ENCODE assay signal across 24 cellular contexts in genomic region chr9:132755096-132755495, GRCh38.
DNase-seq lines count a peak whose midpoint lies in the region; FAIRE-seq and TF ChIP-seq lines count a peak whose summit lies in the region.
"Had no signal": no experiment of that assay in that cellular context is flagged by ENCODE, and none has a peak within 500 bp of the region (broad histone marks: within the 10 kb centered on the region; RNA-seq: fewer than 3 reads in every experiment).

No MANE protein-coding gene starts in this region.

- in situ Hi-C loops in G401 (cut with HindIII; ENCODE audit: low sequenced_read_pairs) = no loop called here

- no peak for TF ChIP-seq POLR2A in thyroid gland (IDR thresholded peaks at IDR 0.05)
- TF ChIP-seq POLR2A in uterus (IDR thresholded peaks at IDR 0.05) = no peak

- H4K20me1 ChIP-seq in BLaER1 = no peaks in the 10 kb centered on the region

- H3K4me1 ChIP-seq in BLaER1 = peaks cover 32% of the 10 kb centered on the region
- no peaks in the 10 kb centered on the region for H3K4me1 ChIP-seq in kidney (ENCODE audit: control insufficient read depth in 1 of 2, insufficient read depth in 1 of 2, low read depth in 1 of 2, low read length in 2 of 2)
- H3K4me1 ChIP-seq in thyroid gland = peaks cover 29 to 32% of the 10 kb centered on the region in 2 donors
- H3K4me1 ChIP-seq in uterus = no peaks in the 10 kb centered on the region

- H3K36me3 ChIP-seq in BLaER1 (no peaks in the 10 kb centered on the region), kidney (ENCODE audit: control insufficient read depth in 1 of 2, insufficient read depth in 2 of 2, low read length in 2 of 2) (no peaks in the 10 kb centered on the region), thyroid gland (no peaks in the 10 kb centered on the region), uterus (no peaks in the 10 kb centered on the region)

- H3K27ac ChIP-seq in BLaER1 = no peak overlapping the region
- H3K27ac ChIP-seq in kidney (ENCODE audit: low read depth in 2 of 2, low read length in 2 of 2) = no peak overlapping the region
- peak overlapping the region in 2 of 3 donors; percentile 66 to 71 for H3K27ac ChIP-seq in thyroid gland
- H3K27ac ChIP-seq in coronary artery = no peak overlapping the region
- H3K27ac ChIP-seq in uterus = no peak overlapping the region
- H3K27ac ChIP-seq: C4-2B, HL-60, RWPE1 had no signal

- 46 to 78% methylated on average over 7 to 9 of the region's 9 CpGs for WGBS in thyroid gland, 2 donors

- peak; percentile 74 for DNase-seq in G401 (ENCODE audit: low spot score)
- DNase-seq in kidney = peak; percentile 49
- DNase-seq in thyroid gland = peak; percentile 31 to 59
- DNase-seq in coronary artery (ENCODE audit: low spot score) = no peak
- DNase-seq in uterus = no peak
- no peak for DNase-seq in NK-92 treated with Interleukin-12 subunit alpha and Interleukin-12 subunit beta, amount 100 ng/mL, for 24 hours (lab: John Stamatoyannopoulos, UW)
- DNase-seq: ACHN; CD8-positive, alpha-beta memory T cell; DMS53; GF-D8; GOT3; KBM-7; NCI-H1092; NCI-H1436 treated with DMSO at 0.1 percent for 48 hours; NCI-H2029; NCI-H2227 treated with DMSO at 0.1 percent for 48 hours; NCI-H510A treated with DMSO at 0.1 percent for 48 hours; NCI-H748 treated with DMSO at 0.1 percent for 48 hours; SIG-M5 had no signal

- TF ChIP-seq CTCF in kidney (IDR thresholded peaks at IDR 0.05; ENCODE audit: borderline replicate concordance, extremely low read depth, insufficient read depth) = no peak
- no peak for TF ChIP-seq CTCF in thyroid gland (IDR thresholded peaks at IDR 0.05)
- TF ChIP-seq CTCF in coronary artery (IDR thresholded peaks at IDR 0.05) = no peak
- TF ChIP-seq CTCF in uterus (IDR thresholded peaks at IDR 0.05) = no peak

- H3K9ac ChIP-seq in BLaER1 = no peak overlapping the region
- H3K9ac ChIP-seq in kidney (ENCODE audit: low read length in 2 of 2) = no peak overlapping the region

- H3K9me3 ChIP-seq in BLaER1 (no peaks in the 10 kb centered on the region), kidney (ENCODE audit: control insufficient read depth in 1 of 2, low read length in 2 of 2) (no peaks in the 10 kb centered on the region), thyroid gland (no peaks in the 10 kb centered on the region), uterus (no peaks in the 10 kb centered on the region)

- H3K4me2 ChIP-seq in BLaER1 = peak overlapping the region; percentile 55; the same call in 1 of the 2 replicates

- intact Hi-C loops in kidney (cut with DNase I) (no loop called here), thyroid gland (cut with DNase I) (no loop called here), uterus (cut with DNase I; ENCODE audit: low total_unique reads) (no loop called here)

- H3K27me3 ChIP-seq in BLaER1 (no peaks in the 10 kb centered on the region), thyroid gland (no peaks in the 10 kb centered on the region), uterus (no peaks in the 10 kb centered on the region)

- FAIRE-seq in kidney (lab: Jason Lieb, UNC) = no peak
- FAIRE-seq: D721Med had no signal

- H3K4me3 ChIP-seq in BLaER1 = no peak overlapping the region
- H3K4me3 ChIP-seq in kidney (ENCODE audit: low read length in 2 of 2) = no peak overlapping the region
- H3K4me3 ChIP-seq in thyroid gland (replicated peaks in 1 of 3) = no peak overlapping the region
- H3K4me3 ChIP-seq in coronary artery = no peak overlapping the region
- H3K4me3 ChIP-seq in uterus = no peak overlapping the region

Comparison
In these comparisons a context has a peak if more than half of its experiments do, and no peak if none do; other contexts are left out.
1. H3K27ac ChIP-seq: peak in thyroid gland (2 of 3); none in BLaER1 (single experiment), kidney (0 of 2), coronary artery (0 of 2) and uterus (0 of 2).
2. DNase-seq: peak in G401 (single experiment), kidney (single experiment) and thyroid gland (2 of 2); none in coronary artery (single experiment), uterus (0 of 2) and NK-92 treated with Interleukin-12 subunit alpha and Interleukin-12 subunit beta, amount 100 ng/mL, for 24 hours (single experiment).